2 cellular contexts compared by ENCODE assay signal in genomic region chr6:44237813-44238433, GRCh38.
A peak's percentile ranks its signal among the peaks of the same experiment; 100 is the strongest.
TF ChIP-seq lines count a peak whose summit lies in the region.

No MANE protein-coding gene starts in this region.

TF ChIP-seq in IMR-90, 13 proteins besides CTCF, POLR2A, EP300 and RAD21:
- TF ChIP-seq MAZ (IDR thresholded peaks at IDR 0.05; ENCODE audit: borderline replicate concordance, low read depth, low read length) (peak; percentile 92), CHD1 (IDR thresholded peaks at IDR 0.05; ENCODE audit: low read depth, low read length) (no peak; the same call in 1 of the 2 replicates), SMC3 (IDR thresholded peaks at IDR 0.05; ENCODE audit: low read depth, low read length) (peak; percentile 58), MAFK (IDR thresholded peaks at IDR 0.05; ENCODE audit: low read depth, low read length) (no peak), BHLHE40 (IDR thresholded peaks at IDR 0.05; ENCODE audit: low read depth, low read length) (no peak; the same call in 1 of the 2 replicates), ELK1 (IDR thresholded peaks at IDR 0.05; ENCODE audit: borderline replicate concordance, low read depth, low read length) (no peak), RCOR1 (IDR thresholded peaks at IDR 0.05; ENCODE audit: insufficient replicate concordance, low read length) (peak; percentile 12), MXI1 (IDR thresholded peaks at IDR 0.05; ENCODE audit: borderline replicate concordance, low read depth, low read length) (peak; percentile 27; the same call in 1 of the 2 replicates), FOS (IDR thresholded peaks at IDR 0.05; ENCODE audit: low read depth, low read length) (peak; percentile 29; the same call in 1 of the 2 replicates), NFE2L2 (IDR thresholded peaks at IDR 0.05; ENCODE audit: low read depth, low read length) (no peak), RFX5 (IDR thresholded peaks at IDR 0.05; ENCODE audit: low read depth, low read length) (no peak), CEBPB (IDR thresholded peaks at IDR 0.05; ENCODE audit: low read depth, low read length) (peak; percentile 81)
- TF ChIP-seq, protein P1, sequence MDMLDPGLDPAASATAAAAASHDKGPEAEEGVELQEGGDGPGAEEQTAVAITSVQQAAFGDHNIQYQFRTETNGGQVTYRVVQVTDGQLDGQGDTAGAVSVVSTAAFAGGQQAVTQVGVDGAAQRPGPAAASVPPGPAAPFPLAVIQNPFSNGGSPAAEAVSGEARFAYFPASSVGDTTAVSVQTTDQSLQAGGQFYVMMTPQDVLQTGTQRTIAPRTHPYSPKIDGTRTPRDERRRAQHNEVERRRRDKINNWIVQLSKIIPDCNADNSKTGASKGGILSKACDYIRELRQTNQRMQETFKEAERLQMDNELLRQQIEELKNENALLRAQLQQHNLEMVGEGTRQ (IDR thresholded peaks at IDR 0.05; ENCODE audit: low read depth, low read length), result no peak

TF ChIP-seq in SK-N-SH, 30 proteins besides CTCF, POLR2A, EP300 and RAD21:
- TF ChIP-seq NRF1 (IDR thresholded peaks at IDR 0.05; ENCODE audit: low read depth, low read length) (no peak), SMC3 (IDR thresholded peaks at IDR 0.05; ENCODE audit: low read depth, low read length) (peak; percentile 73), RXRA (IDR thresholded peaks at IDR 0.05; ENCODE audit: borderline replicate concordance, low read depth) (0 out of 2 replicates have a peak, but pooled peaks have one; percentile 3), ELF1 (IDR thresholded peaks at IDR 0.05) (0 out of 2 replicates have a peak, but pooled peaks have one; percentile 46), POLR2AphosphoS5 (IDR thresholded peaks at IDR 0.05; ENCODE audit: low read depth, low read length) (no peak), TAF1 (IDR thresholded peaks at IDR 0.05; ENCODE audit: borderline replicate concordance, low read depth, low read length) (peak; percentile 20; the same call in 1 of the 2 replicates), RFX5 (IDR thresholded peaks at IDR 0.05; ENCODE audit: low read length) (no peak), GATA2 (CRISPR knock-in tag; IDR thresholded peaks at IDR 0.05) (peak; percentile 26), TEAD4 (IDR thresholded peaks at IDR 0.05; ENCODE audit: borderline replicate concordance, insufficient read depth) (0 out of 2 replicates have a peak, but pooled peaks have one; percentile 9), FOXJ3 (CRISPR knock-in tag; IDR thresholded peaks at IDR 0.05) (no peak), MXI1 (IDR thresholded peaks at IDR 0.05; ENCODE audit: low read depth, low read length) (peak; percentile 61), USF1 (IDR thresholded peaks at IDR 0.05; ENCODE audit: borderline replicate concordance, low read depth) (no peak), FOSL2 (IDR thresholded peaks at IDR 0.05; ENCODE audit: borderline replicate concordance, low read depth) (peak; percentile 6; the same call in 1 of the 2 replicates), TCF12 (IDR thresholded peaks at IDR 0.05) (no peak), RCOR1 (IDR thresholded peaks at IDR 0.05; ENCODE audit: low read length) (0 out of 2 replicates have a peak, but pooled peaks have one; percentile 17), CHD2 (IDR thresholded peaks at IDR 0.05; ENCODE audit: low read length, partially characterized antibody) (peak; percentile 33), GABPA (IDR thresholded peaks at IDR 0.05; ENCODE audit: low read depth) (peak; percentile 13; the same call in 1 of the 2 replicates), JUND (IDR thresholded peaks at IDR 0.05) (0 out of 2 replicates have a peak, but pooled peaks have one; percentile 15), EZH2phosphoT487 (IDR thresholded peaks at IDR 0.05; ENCODE audit: borderline replicate concordance, low read depth) (no peak), FOXM1 (IDR thresholded peaks at IDR 0.05; ENCODE audit: low read depth) (no peak), ZBTB33 (IDR thresholded peaks at IDR 0.05; ENCODE audit: borderline replicate concordance, low read depth) (no peak), SIN3A (IDR thresholded peaks at IDR 0.05; ENCODE audit: borderline replicate concordance, low read depth, low read length) (no peak; the same call in 1 of the 2 replicates), YY1 (IDR thresholded peaks at IDR 0.05; ENCODE audit: low read depth) (no peak), MEF2A (IDR thresholded peaks at IDR 0.05; ENCODE audit: borderline replicate concordance, low read depth) (no peak), NFIC (IDR thresholded peaks at IDR 0.05; ENCODE audit: borderline replicate concordance) (no peak)
- TF ChIP-seq, protein P2, sequence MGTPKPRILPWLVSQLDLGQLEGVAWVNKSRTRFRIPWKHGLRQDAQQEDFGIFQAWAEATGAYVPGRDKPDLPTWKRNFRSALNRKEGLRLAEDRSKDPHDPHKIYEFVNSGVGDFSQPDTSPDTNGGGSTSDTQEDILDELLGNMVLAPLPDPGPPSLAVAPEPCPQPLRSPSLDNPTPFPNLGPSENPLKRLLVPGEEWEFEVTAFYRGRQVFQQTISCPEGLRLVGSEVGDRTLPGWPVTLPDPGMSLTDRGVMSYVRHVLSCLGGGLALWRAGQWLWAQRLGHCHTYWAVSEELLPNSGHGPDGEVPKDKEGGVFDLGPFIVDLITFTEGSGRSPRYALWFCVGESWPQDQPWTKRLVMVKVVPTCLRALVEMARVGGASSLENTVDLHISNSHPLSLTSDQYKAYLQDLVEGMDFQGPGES (IDR thresholded peaks at IDR 0.05; ENCODE audit: low read depth, low read length), result no peak
- TF ChIP-seq, protein P3, sequence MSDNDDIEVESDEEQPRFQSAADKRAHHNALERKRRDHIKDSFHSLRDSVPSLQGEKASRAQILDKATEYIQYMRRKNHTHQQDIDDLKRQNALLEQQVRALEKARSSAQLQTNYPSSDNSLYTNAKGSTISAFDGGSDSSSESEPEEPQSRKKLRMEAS (IDR thresholded peaks at IDR 0.05; ENCODE audit: low read depth), result peak; percentile 56; the same call in 1 of the 2 replicates
- TF ChIP-seq, protein P1 (IDR thresholded peaks at IDR 0.05; ENCODE audit: borderline replicate concordance, low read depth, low read length), result no peak
- TF ChIP-seq, protein P4, sequence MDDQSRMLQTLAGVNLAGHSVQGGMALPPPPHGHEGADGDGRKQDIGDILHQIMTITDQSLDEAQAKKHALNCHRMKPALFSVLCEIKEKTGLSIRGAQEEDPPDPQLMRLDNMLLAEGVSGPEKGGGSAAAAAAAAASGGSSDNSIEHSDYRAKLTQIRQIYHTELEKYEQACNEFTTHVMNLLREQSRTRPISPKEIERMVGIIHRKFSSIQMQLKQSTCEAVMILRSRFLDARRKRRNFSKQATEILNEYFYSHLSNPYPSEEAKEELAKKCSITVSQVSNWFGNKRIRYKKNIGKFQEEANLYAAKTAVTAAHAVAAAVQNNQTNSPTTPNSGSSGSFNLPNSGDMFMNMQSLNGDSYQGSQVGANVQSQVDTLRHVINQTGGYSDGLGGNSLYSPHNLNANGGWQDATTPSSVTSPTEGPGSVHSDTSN (IDR thresholded peaks at IDR 0.05), result peak; percentile 21; the same call in 1 of the 2 replicates
- TF ChIP-seq, protein P5, sequence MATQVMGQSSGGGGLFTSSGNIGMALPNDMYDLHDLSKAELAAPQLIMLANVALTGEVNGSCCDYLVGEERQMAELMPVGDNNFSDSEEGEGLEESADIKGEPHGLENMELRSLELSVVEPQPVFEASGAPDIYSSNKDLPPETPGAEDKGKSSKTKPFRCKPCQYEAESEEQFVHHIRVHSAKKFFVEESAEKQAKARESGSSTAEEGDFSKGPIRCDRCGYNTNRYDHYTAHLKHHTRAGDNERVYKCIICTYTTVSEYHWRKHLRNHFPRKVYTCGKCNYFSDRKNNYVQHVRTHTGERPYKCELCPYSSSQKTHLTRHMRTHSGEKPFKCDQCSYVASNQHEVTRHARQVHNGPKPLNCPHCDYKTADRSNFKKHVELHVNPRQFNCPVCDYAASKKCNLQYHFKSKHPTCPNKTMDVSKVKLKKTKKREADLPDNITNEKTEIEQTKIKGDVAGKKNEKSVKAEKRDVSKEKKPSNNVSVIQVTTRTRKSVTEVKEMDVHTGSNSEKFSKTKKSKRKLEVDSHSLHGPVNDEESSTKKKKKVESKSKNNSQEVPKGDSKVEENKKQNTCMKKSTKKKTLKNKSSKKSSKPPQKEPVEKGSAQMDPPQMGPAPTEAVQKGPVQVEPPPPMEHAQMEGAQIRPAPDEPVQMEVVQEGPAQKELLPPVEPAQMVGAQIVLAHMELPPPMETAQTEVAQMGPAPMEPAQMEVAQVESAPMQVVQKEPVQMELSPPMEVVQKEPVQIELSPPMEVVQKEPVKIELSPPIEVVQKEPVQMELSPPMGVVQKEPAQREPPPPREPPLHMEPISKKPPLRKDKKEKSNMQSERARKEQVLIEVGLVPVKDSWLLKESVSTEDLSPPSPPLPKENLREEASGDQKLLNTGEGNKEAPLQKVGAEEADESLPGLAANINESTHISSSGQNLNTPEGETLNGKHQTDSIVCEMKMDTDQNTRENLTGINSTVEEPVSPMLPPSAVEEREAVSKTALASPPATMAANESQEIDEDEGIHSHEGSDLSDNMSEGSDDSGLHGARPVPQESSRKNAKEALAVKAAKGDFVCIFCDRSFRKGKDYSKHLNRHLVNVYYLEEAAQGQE (IDR thresholded peaks at IDR 0.05; ENCODE audit: low read depth, low read length), result no peak
